In the genomic region with DNA sequence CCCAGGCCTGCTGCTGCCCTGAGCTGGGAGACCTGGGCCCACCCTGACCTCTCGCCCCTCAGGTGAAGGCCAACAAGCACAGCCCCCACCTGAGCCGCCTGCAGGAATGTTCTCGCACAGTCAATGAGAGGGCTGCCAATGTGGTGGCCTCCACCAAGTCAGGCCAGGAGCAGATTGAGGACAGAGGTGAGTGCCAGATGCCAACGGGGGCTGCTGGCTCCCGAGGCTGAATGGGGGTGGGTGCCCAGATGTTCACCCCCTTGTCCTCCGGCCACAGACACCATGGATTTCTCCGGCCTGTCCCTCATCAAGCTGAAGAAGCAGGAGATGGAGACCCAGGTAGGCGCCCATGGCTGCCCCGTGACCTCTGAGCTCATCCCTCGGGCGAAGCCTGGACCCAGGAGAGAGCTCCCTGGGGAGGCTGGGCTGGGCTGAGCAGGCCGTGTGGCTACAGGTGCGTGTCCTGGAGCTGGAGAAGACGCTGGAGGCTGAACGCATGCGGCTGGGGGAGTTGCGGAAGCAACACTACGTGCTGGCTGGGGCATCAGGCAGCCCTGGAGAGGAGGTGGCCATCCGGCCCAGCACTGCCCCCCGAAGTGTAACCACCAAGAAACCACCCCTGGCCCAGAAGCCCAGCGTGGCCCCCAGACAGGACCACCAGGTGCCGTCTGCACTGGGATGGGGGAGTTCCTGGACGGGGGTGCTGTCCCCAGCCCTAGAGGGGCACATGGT, we compare ENCODE assay signal across 14 cellular contexts. TPM values are rescaled to one million over a fixed set of nuclear protein-coding genes. Genes with fewer than 3 reads are reported as not detected.
DNase-seq lines count a peak whose midpoint lies in the region; ATAC-seq and TF ChIP-seq lines count a peak whose summit lies in the region.
"Had no signal": no experiment of that assay in that cellular context is flagged by ENCODE, and none has a peak within 500 bp of the region (broad histone marks: within the 10 kb centered on the region; RNA-seq: fewer than 3 reads in every experiment).

No MANE protein-coding gene starts in this region.

- no peaks in the 10 kb centered on the region for H3K9me2 ChIP-seq in SK-N-SH

- no peaks in the 10 kb centered on the region for H3K79me2 ChIP-seq in SK-N-SH (ENCODE audit: insufficient read depth)

- no peaks in the 10 kb centered on the region for H4K20me1 ChIP-seq in SK-N-SH (ENCODE audit: insufficient read depth)

- TF ChIP-seq CTCF in SK-N-SH (IDR thresholded peaks at IDR 0.05) (no peak), esophagus muscularis mucosa (IDR thresholded peaks at IDR 0.05) (no peak), neural crest cell (conservative IDR thresholded peaks at IDR 0.05) (no peak), upper lobe of right lung (IDR thresholded peaks at IDR 0.05) (no peak), omental fat pad (IDR thresholded peaks at IDR 0.05) (no peak)

- H3K9me3 Mint-ChIP-seq in neural crest cell: no peaks in the 10 kb centered on the region
- H3K9me3 Mint-ChIP-seq: activated naive CD8-positive, alpha-beta T cell treated with anti-CD3 and anti-CD28 coated beads, Interleukin-2, amount 50 U/mL, for 24 hours; activated T-cell treated with anti-CD3 and anti-CD28 coated beads, Interleukin-2, amount 50 U/mL, for 4 hours; mesothelial cell of epicardium had no signal

- no peak overlapping the region for H3K4me3 ChIP-seq in SK-N-SH (ENCODE audit: low read depth in 2 of 2, low read length in 1 of 2)
- no peak overlapping the region for H3K4me3 ChIP-seq in esophagus muscularis mucosa
- H3K4me3 ChIP-seq in upper lobe of right lung: no peak overlapping the region
- H3K4me3 ChIP-seq: colonic mucosa, MG63 had no signal

- peak overlapping the region; percentile 12 for H3K27ac Mint-ChIP-seq in neural crest cell (ENCODE audit: unreplicated experiment)
- H3K27ac Mint-ChIP-seq: activated CD4-positive, alpha-beta T cell treated with anti-CD3 and anti-CD28 coated beads for 36 hours; activated naive CD8-positive, alpha-beta T cell treated with anti-CD3 and anti-CD28 coated beads, Interleukin-2, amount 50 U/mL, for 24 hours; mesothelial cell of epicardium had no signal

- no peak overlapping the region for H3K4me2 ChIP-seq in SK-N-SH

- H3K9me3 ChIP-seq in SK-N-SH: no peaks in the 10 kb centered on the region
- H3K9me3 ChIP-seq in esophagus muscularis mucosa: no peaks in the 10 kb centered on the region
- no peaks in the 10 kb centered on the region for H3K9me3 ChIP-seq in upper lobe of right lung
- H3K9me3 ChIP-seq: colonic mucosa, MG63 had no signal

- peaks cover 0 to 21% of the 10 kb centered on the region in 2 experiments; a peak in 1 of 4 replicates for H3K4me1 ChIP-seq in SK-N-SH (ENCODE audit: control insufficient read depth in 1 of 2, insufficient read depth in 2 of 2, low read depth in 1 of 2, low read length in 1 of 2)
- H3K4me1 ChIP-seq in esophagus muscularis mucosa: peaks cover 37 to 52% (median 48%) of the 10 kb centered on the region in 4 donors
- peaks cover 16% of the 10 kb centered on the region for H3K4me1 ChIP-seq in upper lobe of right lung

- no peak overlapping the region for H2AFZ ChIP-seq in SK-N-SH (ENCODE audit: low read depth)

- no peak for TF ChIP-seq RAD21 in SK-N-SH (IDR thresholded peaks at IDR 0.05; ENCODE audit: low read length)

- H3K27ac ChIP-seq in SK-N-SH (ENCODE audit: low read depth in 2 of 2, low read length in 1 of 2): no peak overlapping the region; a peak in 1 of 4 replicates
- peak overlapping the region; percentile 52 to 71 (median 62) for H3K27ac ChIP-seq in esophagus muscularis mucosa (replicated peaks in 1 of 4)
- H3K27ac ChIP-seq in upper lobe of right lung: no peak overlapping the region

- H3K36me3 Mint-ChIP-seq in neural crest cell (ENCODE audit: low read depth): no peaks in the 10 kb centered on the region

- ATAC-seq in SK-N-SH treated with all-trans-retinoic acid at 6 μM for 48 hours: no peak
- no peak for ATAC-seq in upper lobe of right lung
- no peak for ATAC-seq in omental fat pad (ENCODE audit: low FRiP score)

- CTCF ChIA-PET in SK-N-SH (lab: Yijun Ruan, JAX): interaction anchor here (0.5 to 8.0 kb wide), 38 partner anchors 8 to 377 kb away, joined by 3 to 148 read pairs (median 4); partner anchors contain the start of genes ABCB9, MPHOSPH9, MTRFR and OGFOD2

- H3K9ac ChIP-seq in SK-N-SH: no peak overlapping the region

- POLR2A ChIA-PET in SK-N-SH (lab: Yijun Ruan, JAX): interaction anchor here (0.6 kb wide), 1 partner anchor 790 kb away, joined by 4 read pairs; no protein-coding TSS in a partner anchor

- TF ChIP-seq POLR2A in esophagus muscularis mucosa (IDR thresholded peaks at IDR 0.05; ENCODE audit: low read depth): no peak

- 79% methylated on average over 12 of the region's 23 CpGs for WGBS in SK-N-SH (ENCODE audit: low lambda C conversion rate)
- WGBS in esophagus muscularis mucosa: 83% methylated on average over 17 of the region's 23 CpGs

- no peak overlapping the region for H3K4me3 Mint-ChIP-seq in neural crest cell
- H3K4me3 Mint-ChIP-seq: activated CD4-positive, alpha-beta T cell treated with anti-CD3 and anti-CD28 coated beads for 36 hours; activated naive CD8-positive, alpha-beta T cell treated with anti-CD3 and anti-CD28 coated beads, Interleukin-2, amount 50 U/mL, for 24 hours; activated T-cell treated with anti-CD3 and anti-CD28 coated beads, Interleukin-2, amount 50 U/mL, for 4 hours; mesothelial cell of epicardium had no signal

- H3K27me3 ChIP-seq in SK-N-SH (ENCODE audit: insufficient read depth) (no peaks in the 10 kb centered on the region), esophagus muscularis mucosa (no peaks in the 10 kb centered on the region), upper lobe of right lung (no peaks in the 10 kb centered on the region)
- H3K27me3 ChIP-seq: colonic mucosa, MG63 had no signal

- H3F3A ChIP-seq in SK-N-SH (replicated peaks; ENCODE audit: insufficient read depth): no peaks in the 10 kb centered on the region

- H3K4me1 Mint-ChIP-seq in neural crest cell: peaks cover 4% of the 10 kb centered on the region
- H3K4me1 Mint-ChIP-seq: activated CD4-positive, alpha-beta T cell treated with anti-CD3 and anti-CD28 coated beads for 36 hours; activated naive CD8-positive, alpha-beta T cell treated with anti-CD3 and anti-CD28 coated beads, Interleukin-2, amount 50 U/mL, for 24 hours had no signal

- no peaks in the 10 kb centered on the region for H3K27me3 Mint-ChIP-seq in neural crest cell (ENCODE audit: low read depth)
- H3K27me3 Mint-ChIP-seq: activated CD4-positive, alpha-beta T cell treated with anti-CD3 and anti-CD28 coated beads for 36 hours; activated naive CD8-positive, alpha-beta T cell treated with anti-CD3 and anti-CD28 coated beads, Interleukin-2, amount 50 U/mL, for 24 hours had no signal

- DNase-seq in SK-N-SH (peak; percentile 33), esophagus muscularis mucosa (ENCODE audit: extremely low spot score) (no peak), neural crest cell (ENCODE audit: low read depth, low spot score) (no peak), upper lobe of right lung (peak; percentile 66), SW480 (ENCODE audit: low spot score) (no peak), omental fat pad (ENCODE audit: low spot score) (no peak)
- DNase-seq in stimulated activated CD8-positive, alpha-beta memory T cell treated with anti-CD3 and anti-CD28 coated beads, Interleukin-4, amount 100 ng/mL, for 48 hours: no peak

- H3K36me3 ChIP-seq in SK-N-SH (replicated peaks in 1 of 2; ENCODE audit: control insufficient read depth in 1 of 2, insufficient read depth in 2 of 2, low read length in 1 of 2) (peaks cover 0 to 28% of the 10 kb centered on the region in 2 experiments), esophagus muscularis mucosa (peaks cover 0 to 73% (median 56%) of the 10 kb centered on the region in 4 donors), upper lobe of right lung (peaks cover 24% of the 10 kb centered on the region)
- H3K36me3 ChIP-seq: colonic mucosa had no signal

- intact Hi-C loops in esophagus muscularis mucosa (cut with DNase I) (loop anchor here (1.0 kb wide), 1 partner anchor 90 kb away; no protein-coding TSS in a partner anchor), upper lobe of right lung (cut with DNase I) (loop anchor here (2.0 kb wide), 1 partner anchor 90 kb away; no protein-coding TSS in a partner anchor)

- TF ChIP-seq EP300 in SK-N-SH (IDR thresholded peaks at IDR 0.05; ENCODE audit: borderline replicate concordance in 1 of 2, low read depth in 1 of 2, low read length in 1 of 2) (no peak), esophagus muscularis mucosa (IDR thresholded peaks at IDR 0.05) (no peak)

TF ChIP-seq in SK-N-SH, 30 proteins besides CTCF, POLR2A, EP300 and RAD21 (continues in another document):
- no peak for TF ChIP-seq YY1 (IDR thresholded peaks at IDR 0.05; ENCODE audit: low read depth)

TF ChIP-seq in SK-N-SH treated with all-trans-retinoic acid at 6 μM for 48 hours, 23 proteins besides CTCF, POLR2A, EP300 and RAD21 (continues in another document):
- TF ChIP-seq ARNTL (CRISPR knock-in tag; IDR thresholded peaks at IDR 0.05; ENCODE audit: borderline replicate concordance, low read depth) (no peak), ESRRG (CRISPR knock-in tag; IDR thresholded peaks at IDR 0.05) (no peak), CSRNP3 (CRISPR knock-in tag; IDR thresholded peaks at IDR 0.05) (no peak), ZNF565 (CRISPR knock-in tag; conservative IDR thresholded peaks at IDR 0.05; ENCODE audit: low read depth) (no peak)

RNA-seq across cellular contexts. Expression of gene HIP1R, which starts 25.8 kb away (rescaled TPM):
- 20.6 and 21.1 TPM in 2 replicates for polyA plus RNA-seq in SK-N-SH (2012; rRNA removed)
- polyA plus RNA-seq in SK-N-SH (2012; cell fraction: cytosol; rRNA removed): 5.6 and 8.7 TPM in 2 replicates
- polyA plus RNA-seq in SK-N-SH (2012; cell fraction: nucleus; rRNA removed): 122 and 128 TPM in 2 replicates
- total RNA-seq in esophagus muscularis mucosa (10 to 100 TPM; 13.3 to 38.3 (median 23.7) TPM), neural crest cell (20.7 and 23.2 TPM in 2 replicates), upper lobe of right lung (33.0 TPM), omental fat pad (10 to 100 TPM; 11.4 to 65.6 (median 22.2) TPM)

RNA-seq across cellular contexts. Expression of gene VPS37B, which starts 34.9 kb away (rescaled TPM):
- 20.9 and 41.1 TPM in 2 replicates for polyA plus RNA-seq in SK-N-SH (2012; rRNA removed)
- polyA plus RNA-seq in SK-N-SH (2012; cell fraction: cytosol; rRNA removed): 28.4 and 30.0 TPM in 2 replicates
- 28.8 and 35.8 TPM in 2 replicates for polyA plus RNA-seq in SK-N-SH (2012; cell fraction: nucleus; rRNA removed)
- total RNA-seq in esophagus muscularis mucosa: 10 to 100 TPM; 21.2 to 52.4 (median 38.1) TPM
- total RNA-seq in neural crest cell: 40.9 and 41.5 TPM in 2 replicates
- 36.3 TPM for total RNA-seq in upper lobe of right lung
- total RNA-seq in omental fat pad: 10 to 100 TPM; 20.7 to 45.0 (median 35.2) TPM

Comparison
In these comparisons a context has a peak if more than half of its experiments do, and no peak if none do; other contexts are left out.
1. DNase-seq: peak in SK-N-SH (single experiment) and upper lobe of right lung (single experiment); none in esophagus muscularis mucosa (single experiment), neural crest cell (single experiment), stimulated activated CD8-positive, alpha-beta memory T cell treated with anti-CD3 and anti-CD28 coated beads, Interleukin-4, amount 100 ng/mL, for 48 hours (single experiment), SW480 (single experiment) and omental fat pad (single experiment).
2. H3K27ac ChIP-seq: peak in esophagus muscularis mucosa (4 of 4); none in SK-N-SH (0 of 2) and upper lobe of right lung (single experiment).